Comparison of ENCODE assay signal across 15 cellular contexts in genomic region chr20:20781029-20781428, GRCh38.
"Had no signal": no experiment of that assay in that cellular context is flagged by ENCODE, and none has a peak within 500 bp of the region (broad histone marks: within the 10 kb centered on the region; RNA-seq: fewer than 3 reads in every experiment).

No MANE protein-coding gene starts in this region.

- H3K4me1 ChIP-seq: ascending aorta, foreskin keratinocyte, neural progenitor cell had no signal

- H3K27me3 ChIP-seq: ascending aorta, breast epithelium, foreskin keratinocyte, neural progenitor cell, ovary, stomach had no signal

- H3K9me3 ChIP-seq: ascending aorta, breast epithelium, ovary had no signal

- H3K9ac ChIP-seq: neural progenitor cell had no signal

- DNase-seq: activated CD4-positive, alpha-beta T cell treated with anti-CD3 and anti-CD28 coated beads for 1 hour; activated CD4-positive, alpha-beta T cell treated with anti-CD3 and anti-CD28 coated beads, Interleukin-2, amount 50 U/mL, for 4 hours; activated naive CD4-positive, alpha-beta T cell treated with Interleukin-2 at 50 U/mL for 16 hours; cerebellar nuclear complex; effector memory CD4-positive, alpha-beta T cell; stimulated activated CD4-positive, alpha-beta T cell treated with anti-CD3 and anti-CD28 coated beads, Interleukin-12 subunit alpha, Interleukin-12 subunit beta, amount 100 ng/mL, for 4 hours; stimulated activated CD4-positive, alpha-beta T cell treated with anti-CD3 and anti-CD28 coated beads, Interleukin-2, amount 100 ng/mL, for 24 hours had no signal

- H3K27ac ChIP-seq: ascending aorta, foreskin keratinocyte, neural progenitor cell had no signal

- H2AFZ ChIP-seq: neural progenitor cell had no signal

- H3K4me2 ChIP-seq: neural progenitor cell had no signal

- H3K36me3 ChIP-seq: ascending aorta, breast epithelium, neural progenitor cell, ovary, stomach had no signal

- ATAC-seq: activated T-helper 17 cell treated with anti-CD3 and anti-CD28 coated beads, Interleukin-2, amount 50 U/mL, for 72 hours; foreskin keratinocyte had no signal

- H3K4me3 ChIP-seq: ascending aorta, breast epithelium, lung, neural progenitor cell, ovary, stomach had no signal
